In genomic region chr1:6363085-6363486, GRCh38 we compare ENCODE assay signal across 2 cellular contexts.
A peak's percentile ranks its signal among the peaks of the same experiment; 100 is the strongest.
TF ChIP-seq lines count a peak whose summit lies in the region.
"Not testable (repeated sequence)": the region's sequence is repeated elsewhere in the genome, so short reads cannot be mapped to it uniquely, and the experiment has no call there.

No MANE protein-coding gene starts in this region.

TF ChIP-seq in HEK293, 187 proteins besides CTCF, POLR2A, EP300 and RAD21 (continued from another document):
- peak; percentile 49 for TF ChIP-seq OSR2 (tag by site-specific recombination; IDR thresholded peaks at IDR 0.05)
- TF ChIP-seq ZEB2 (tag by site-specific recombination; IDR thresholded peaks at IDR 0.05), result 0 out of 2 replicates have a peak, but pooled peaks have one; percentile 34
- TF ChIP-seq ZFP69B (tag by site-specific recombination; IDR thresholded peaks at IDR 0.05), result 0 out of 2 replicates have a peak, but pooled peaks have one; percentile 20
- TF ChIP-seq PRDM1 (tag by site-specific recombination; IDR thresholded peaks at IDR 0.05), result peak; percentile 78
- TF ChIP-seq ZNF600 (tag by site-specific recombination; IDR thresholded peaks at IDR 0.05), result peak; percentile 44; the same call in 1 of the 2 replicates
- peak; percentile 91 for TF ChIP-seq WT1 (tag by site-specific recombination; IDR thresholded peaks at IDR 0.05)
- peak; percentile 48; the same call in 1 of the 2 replicates for TF ChIP-seq ZNF2 (tag by site-specific recombination; IDR thresholded peaks at IDR 0.05)
- TF ChIP-seq SP7 (tag by site-specific recombination; IDR thresholded peaks at IDR 0.05), result 0 out of 2 replicates have a peak, but pooled peaks have one; percentile 25
- 0 out of 2 replicates have a peak, but pooled peaks have one; percentile 24 for TF ChIP-seq KLF17 (tag by site-specific recombination; IDR thresholded peaks at IDR 0.05)
- TF ChIP-seq ZNF654 (tag by site-specific recombination; IDR thresholded peaks at IDR 0.05; ENCODE audit: low read depth), result peak; percentile 62
- 0 out of 2 replicates have a peak, but pooled peaks have one; percentile 8 for TF ChIP-seq GLIS1 (tag by site-specific recombination; IDR thresholded peaks at IDR 0.05)
- TF ChIP-seq ZNF366 (tag by site-specific recombination; conservative IDR thresholded peaks at IDR 0.05), result 0 out of 2 replicates have a peak, but pooled peaks have one; percentile 30
- TF ChIP-seq SETDB1 (IDR thresholded peaks at IDR 0.05; ENCODE audit: insufficient read length, low read length), result peak; percentile 39
- 0 out of 2 replicates have a peak, but pooled peaks have one; percentile 13 for TF ChIP-seq SP3 (tag by site-specific recombination; IDR thresholded peaks at IDR 0.05)
- peak; percentile 87 for TF ChIP-seq ZBTB8A (tag by site-specific recombination; IDR thresholded peaks at IDR 0.05)
- 0 out of 2 replicates have a peak, but pooled peaks have one; percentile 21 for TF ChIP-seq PATZ1 (tag by site-specific recombination; IDR thresholded peaks at IDR 0.05)
- TF ChIP-seq IKZF3 (tag by site-specific recombination; IDR thresholded peaks at IDR 0.05), result peak; percentile 88
TF ChIP-seq in HEK293: peak in this region for 18; not testable (repeated sequence) for 169.

TF ChIP-seq in K562, 482 proteins besides CTCF, POLR2A, EP300 and RAD21:
- peak; percentile 46; the same call in 1 of the 2 replicates for TF ChIP-seq STAG1 (CRISPR knock-in tag; IDR thresholded peaks at IDR 0.05; ENCODE audit: borderline replicate concordance)
- 0 out of 2 replicates have a peak, but pooled peaks have one; percentile 19 for TF ChIP-seq CTBP1 (IDR thresholded peaks at IDR 0.05; ENCODE audit: borderline replicate concordance)
- peak; percentile 57 for TF ChIP-seq RFX1 (IDR thresholded peaks at IDR 0.05)
- TF ChIP-seq CREM (IDR thresholded peaks at IDR 0.05; ENCODE audit: low read depth), result 0 out of 2 replicates have a peak, but pooled peaks have one; percentile 4
- not testable (repeated sequence) for TF ChIP-seq ATF1 (CRISPR knock-in tag; IDR thresholded peaks at IDR 0.05)
- 0 out of 2 replicates have a peak, but pooled peaks have one; percentile 12 for TF ChIP-seq ATF1 (tag; IDR thresholded peaks at IDR 0.05)
- TF ChIP-seq MNT (conservative IDR thresholded peaks at IDR 0.05), result 0 out of 4 replicates have a peak, but pooled peaks of 1 of the 2 experiments have one; percentile 19
- peak; percentile 38; the same call in 1 of the 2 replicates for TF ChIP-seq RB1 (IDR thresholded peaks at IDR 0.05; ENCODE audit: low read depth)
- peak; percentile 41 for TF ChIP-seq CXXC5 (CRISPR knock-in tag; IDR thresholded peaks at IDR 0.05)
- peak; percentile 49; the same call in 1 of the 2 replicates for TF ChIP-seq DEAF1 (CRISPR knock-in tag; IDR thresholded peaks at IDR 0.05)
- peak; percentile 39; the same call in 1 of the 2 replicates for TF ChIP-seq TFAP4 (CRISPR knock-in tag; IDR thresholded peaks at IDR 0.05; ENCODE audit: borderline replicate concordance)
- TF ChIP-seq SMC3 (conservative IDR thresholded peaks at IDR 0.05; ENCODE audit: insufficient read depth, low read depth, low read length), result peak; percentile 67
- peak; percentile 78 for TF ChIP-seq RFX5 (IDR thresholded peaks at IDR 0.05; ENCODE audit: low read depth, low read length)
